In genomic region chr20:32685541-32686529, GRCh38 we compare ENCODE assay signal across 10 cellular contexts. TPM values are rescaled to one million over a fixed set of nuclear protein-coding genes. Genes with fewer than 3 reads are reported as not detected.
DNase-seq lines count a peak whose midpoint lies in the region; ATAC-seq and TF ChIP-seq lines count a peak whose summit lies in the region.
"Had no signal": no experiment of that assay in that cellular context is flagged by ENCODE, and none has a peak within 500 bp of the region (broad histone marks: within the 10 kb centered on the region; RNA-seq: fewer than 3 reads in every experiment).

No MANE protein-coding gene starts in this region.

- no peaks in the 10 kb centered on the region for H3K36me3 ChIP-seq in liver (ENCODE audit: control insufficient read depth in 4 of 4, insufficient read depth in 3 of 4, low read depth in 1 of 4, low read length in 3 of 4)

- H3K4me3 Mint-ChIP-seq in stimulated activated memory B cell treated with anti-CD40 and anti-IgM and Interleukin-4, amounts not matched to agents 10 μg/mL and 1 μg/mL and 100 μg/mL, for 72 hours = no peak overlapping the region
- H3K4me3 Mint-ChIP-seq: activated naive CD8-positive, alpha-beta T cell had no signal

- H3K9ac ChIP-seq in liver (ENCODE audit: low read depth in 1 of 2, low read length in 2 of 2) = no peak overlapping the region

- no peak overlapping the region for H3K27ac Mint-ChIP-seq in stimulated activated memory B cell treated with anti-CD40 and anti-IgM and Interleukin-4, amounts not matched to agents 10 μg/mL and 1 μg/mL and 100 μg/mL, for 72 hours
- H3K27ac Mint-ChIP-seq: activated naive CD8-positive, alpha-beta T cell had no signal

- TF ChIP-seq RAD21 in liver (IDR thresholded peaks at IDR 0.05) = peak in 1 of 2 donors; percentile 40

- TF ChIP-seq CTCF in astrocyte of the spinal cord (IDR thresholded peaks at IDR 0.05; ENCODE audit: low read depth, low read length) = no peak
- TF ChIP-seq CTCF in liver (IDR thresholded peaks at IDR 0.05; ENCODE audit: low read depth, low read length, missing input control) = no peak

- no peaks in the 10 kb centered on the region for H3K9me3 ChIP-seq in liver (ENCODE audit: control insufficient read depth in 4 of 4, low read length in 3 of 4)

- H3K27ac ChIP-seq in liver (ENCODE audit: low read depth in 1 of 2, low read length in 2 of 2) = no peak overlapping the region

- no peaks in the 10 kb centered on the region for H3K27me3 ChIP-seq in liver (ENCODE audit: control insufficient read depth in 4 of 4, insufficient read depth in 4 of 4, low read length in 3 of 4)

- H3K36me3 Mint-ChIP-seq in stimulated activated memory B cell treated with anti-CD40 and anti-IgM and Interleukin-4, amounts not matched to agents 10 μg/mL and 1 μg/mL and 100 μg/mL, for 72 hours = peaks cover 6% of the 10 kb centered on the region
- H3K36me3 Mint-ChIP-seq: activated naive CD8-positive, alpha-beta T cell had no signal

- H3K4me1 Mint-ChIP-seq in stimulated activated memory B cell treated with anti-CD40 and anti-IgM and Interleukin-4, amounts not matched to agents 10 μg/mL and 1 μg/mL and 100 μg/mL, for 72 hours = peaks cover 5% of the 10 kb centered on the region

- in situ Hi-C loops in astrocyte of the spinal cord (cut with HindIII; ENCODE audit: low sequenced_read_pairs) = no loop called here

- no peaks in the 10 kb centered on the region for H3K27me3 Mint-ChIP-seq in stimulated activated memory B cell treated with anti-CD40 and anti-IgM and Interleukin-4, amounts not matched to agents 10 μg/mL and 1 μg/mL and 100 μg/mL, for 72 hours
- H3K27me3 Mint-ChIP-seq: activated naive CD8-positive, alpha-beta T cell had no signal

- WGBS in liver = 50% methylated on average over 17 of the region's 17 CpGs

- H3K4me1 ChIP-seq in liver (ENCODE audit: control insufficient read depth in 4 of 4, insufficient read depth in 4 of 4, low read length in 3 of 4) = peaks cover 0 to 11% (median 2%) of the 10 kb centered on the region in 4 donors

- H3K9me3 Mint-ChIP-seq in stimulated activated memory B cell treated with anti-CD40 and anti-IgM and Interleukin-4, amounts not matched to agents 10 μg/mL and 1 μg/mL and 100 μg/mL, for 72 hours = peaks cover 3% of the 10 kb centered on the region

- DNase-seq in AML-193 (lab: John Stamatoyannopoulos, UW) (peak; percentile 37 to 38), KG1 (lab: John Stamatoyannopoulos, UW) (peak; percentile 87), astrocyte of the spinal cord (ENCODE audit: low read depth, low spot score) (peak; percentile 88), NCI-H1694 (lab: John Stamatoyannopoulos, UW) (no peak)
- DNase-seq in activated effector memory CD4-positive, alpha-beta T cell treated with anti-CD3 and anti-CD28 coated beads, Interleukin-2, amount 50 U/mL, for 16 hours = no peak
- DNase-seq: RPMI8226 had no signal

- ATAC-seq in stimulated activated memory B cell treated with anti-CD40 and anti-IgM and Interleukin-4, amounts not matched to agents 10 μg/mL and 1 μg/mL and 100 μg/mL, for 72 hours = no peak
- no peak for ATAC-seq in HG03342 (IDR thresholded peaks at IDR 0.05; ENCODE audit: unreplicated experiment)

- H3K4me3 ChIP-seq in astrocyte of the spinal cord (ENCODE audit: low read depth, low read length) = no peak overlapping the region
- H3K4me3 ChIP-seq in liver (ENCODE audit: low read depth in 1 of 3, low read length in 3 of 3) = no peak overlapping the region

TF ChIP-seq in liver, 16 proteins besides CTCF, POLR2A, EP300 and RAD21:
- TF ChIP-seq REST (IDR thresholded peaks at IDR 0.05) (no peak), RXRA (IDR thresholded peaks at IDR 0.05) (peak; percentile 49 to 66), GABPA (IDR thresholded peaks at IDR 0.05 in 1 of 2, conservative IDR thresholded peaks at IDR 0.05 in 1 of 2) (no peak), EGR1 (IDR thresholded peaks at IDR 0.05; ENCODE audit: low read depth in 2 of 2) (no peak), SP1 (IDR thresholded peaks at IDR 0.05) (peak; percentile 82), HNF4G (IDR thresholded peaks at IDR 0.05) (peak; percentile 67), ATF3 (IDR thresholded peaks at IDR 0.05) (no peak), TAF1 (conservative IDR thresholded peaks at IDR 0.05) (no peak), JUND (IDR thresholded peaks at IDR 0.05) (peak in 1 of 2 donors; percentile 43), FOXA2 (IDR thresholded peaks at IDR 0.05) (no peak), FOXA1 (IDR thresholded peaks at IDR 0.05) (no peak), YY1 (IDR thresholded peaks at IDR 0.05) (peak; percentile 33), NR2F2 (IDR thresholded peaks at IDR 0.05) (no peak), ZBTB33 (IDR thresholded peaks at IDR 0.05) (no peak), HNF4A (conservative IDR thresholded peaks at IDR 0.05) (peak; percentile 66 to 87)
- TF ChIP-seq, protein P1, sequence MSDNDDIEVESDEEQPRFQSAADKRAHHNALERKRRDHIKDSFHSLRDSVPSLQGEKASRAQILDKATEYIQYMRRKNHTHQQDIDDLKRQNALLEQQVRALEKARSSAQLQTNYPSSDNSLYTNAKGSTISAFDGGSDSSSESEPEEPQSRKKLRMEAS (IDR thresholded peaks at IDR 0.05) = no peak

RNA-seq across cellular contexts. Expression of gene C20orf203, which starts 12.1 kb away (rescaled TPM):
- total RNA-seq in liver = under 1 TPM; under 0.01 TPM
- not detected for polyA plus RNA-seq in liver

RNA-seq across cellular contexts. Expression of gene COMMD7, which starts 57.4 kb away (rescaled TPM):
- total RNA-seq in liver = 1 to 10 TPM; 8.3 to 9.1 TPM
- 10 to 100 TPM; 21.8 to 42.7 TPM for polyA plus RNA-seq in liver

Comparison
In these comparisons a context has a peak if more than half of its experiments do, and no peak if none do; other contexts are left out.
1. DNase-seq: peak in AML-193 (2 of 2), KG1 (single experiment) and astrocyte of the spinal cord (single experiment); none in NCI-H1694 (single experiment) and activated effector memory CD4-positive, alpha-beta T cell treated with anti-CD3 and anti-CD28 coated beads, Interleukin-2, amount 50 U/mL, for 16 hours (single experiment).